Comparison of ENCODE assay signal across 24 cellular contexts in genomic region chr14:33508663-33509062, GRCh38.
DNase-seq lines count a peak whose midpoint lies in the region; ATAC-seq and TF ChIP-seq lines count a peak whose summit lies in the region.
"Had no signal": no experiment of that assay in that cellular context is flagged by ENCODE, and none has a peak within 500 bp of the region (broad histone marks: within the 10 kb centered on the region; RNA-seq: fewer than 3 reads in every experiment).

No MANE protein-coding gene starts in this region.

- H3K27ac Mint-ChIP-seq in nephron progenitor cell, result peak overlapping the region; percentile 94
- H3K27ac Mint-ChIP-seq: B cell; CD8-positive, alpha-beta T cell; HFFc6 had no signal

- no peaks in the 10 kb centered on the region for H3K27me3 ChIP-seq in smooth muscle cell (ENCODE audit: low read depth)
- H3K27me3 ChIP-seq: MG63 had no signal

- H3K36me3 Mint-ChIP-seq in nephron progenitor cell (ENCODE audit: low read depth), result peaks cover 4% of the 10 kb centered on the region
- H3K36me3 Mint-ChIP-seq: CD8-positive, alpha-beta T cell had no signal

- H2AFZ ChIP-seq in smooth muscle cell (ENCODE audit: low read depth), result peak overlapping the region; percentile 44
- H2AFZ ChIP-seq: GM23248 had no signal

- no peaks in the 10 kb centered on the region for H4K20me1 ChIP-seq in smooth muscle cell (ENCODE audit: low read depth)

- DNase-seq in Daoy (ENCODE audit: low read depth) (peak; percentile 21), brain pericyte (ENCODE audit: low read depth, low spot score) (peak; percentile 76), nephron progenitor cell (peak; percentile 13), smooth muscle cell (lab: John Stamatoyannopoulos, UW; ENCODE audit: unreplicated experiment) (no peak), SK-N-DZ (ENCODE audit: low spot score) (no peak)
- DNase-seq in activated naive CD4-positive, alpha-beta T cell treated with Interleukin-2 at 50 U/mL for 16 hours, result no peak
- DNase-seq: Caco-2; CD8-positive, alpha-beta T cell; EL; GDM1; GM23248; HFFc6; MG63; NCI-H2029; NCI-H446 treated with DMSO at 0.1 percent for 48 hours; NCI-H526; NK-92 treated with Interleukin-12 subunit alpha and Interleukin-12 subunit beta, amount 100 ng/mL, for 24 hours; PC-3 had no signal

- peaks cover 5% of the 10 kb centered on the region for H3K9me3 Mint-ChIP-seq in nephron progenitor cell

- 86% methylated on average over 3 of the region's 3 CpGs for WGBS in smooth muscle cell (ENCODE audit: low lambda C conversion rate)

- no peaks in the 10 kb centered on the region for H3K36me3 ChIP-seq in smooth muscle cell (ENCODE audit: low read depth)
- H3K36me3 ChIP-seq: HAP-1, MG63 had no signal

- no peak overlapping the region for H3K4me2 ChIP-seq in smooth muscle cell

- no peak overlapping the region for H3K4me3 Mint-ChIP-seq in nephron progenitor cell
- H3K4me3 Mint-ChIP-seq: B cell; CD8-positive, alpha-beta T cell; HFFc6 had no signal

- peaks cover 72% of the 10 kb centered on the region for H3K4me1 Mint-ChIP-seq in nephron progenitor cell
- H3K4me1 Mint-ChIP-seq: B cell had no signal

- H3K79me2 ChIP-seq in smooth muscle cell (ENCODE audit: low read depth), result no peaks in the 10 kb centered on the region

- H3K4me1 ChIP-seq in smooth muscle cell (ENCODE audit: low read depth), result no peaks in the 10 kb centered on the region
- H3K4me1 ChIP-seq: Caco-2, HAP-1 had no signal

- H3F3A ChIP-seq in smooth muscle cell (ENCODE audit: low read depth), result peaks cover 3% of the 10 kb centered on the region

- H3K4me3 ChIP-seq in smooth muscle cell, result no peak overlapping the region
- H3K4me3 ChIP-seq: GM23248, HAP-1, K562, MG63 had no signal

- H3K27me3 Mint-ChIP-seq in nephron progenitor cell (ENCODE audit: low read depth, poor library complexity), result peaks cover 5% of the 10 kb centered on the region
- H3K27me3 Mint-ChIP-seq: B cell had no signal

- H3K9ac ChIP-seq in smooth muscle cell (ENCODE audit: low read depth), result peak overlapping the region; percentile 51
- H3K9ac ChIP-seq: GM23248 had no signal

- H3K27ac ChIP-seq in smooth muscle cell (ENCODE audit: low read depth), result no peak overlapping the region
- H3K27ac ChIP-seq: 22Rv1, C4-2B, GM23248 had no signal

- TF ChIP-seq CTCF in nephron progenitor cell (IDR thresholded peaks at IDR 0.05) (no peak), smooth muscle cell (IDR thresholded peaks at IDR 0.05; ENCODE audit: borderline replicate concordance, insufficient read depth, poor library complexity, severe bottlenecking) (no peak)

- no peaks in the 10 kb centered on the region for H3K9me3 ChIP-seq in smooth muscle cell (replicated peaks; ENCODE audit: low read depth)
- H3K9me3 ChIP-seq: Caco-2, HAP-1, MG63 had no signal

- no peak for ATAC-seq in HG03159 (IDR thresholded peaks at IDR 0.05; ENCODE audit: unreplicated experiment)
- ATAC-seq: CD8-positive, alpha-beta T cell; K562; PC-3 had no signal

Comparison
In these comparisons a context has a peak if more than half of its experiments do, and no peak if none do; other contexts are left out.
1. DNase-seq: peak in Daoy (single experiment), brain pericyte (single experiment) and nephron progenitor cell (single experiment); none in smooth muscle cell (single experiment), activated naive CD4-positive, alpha-beta T cell treated with Interleukin-2 at 50 U/mL for 16 hours (single experiment) and SK-N-DZ (single experiment).